Comparison of ENCODE assay signal across 16 cellular contexts in the genomic region with DNA sequence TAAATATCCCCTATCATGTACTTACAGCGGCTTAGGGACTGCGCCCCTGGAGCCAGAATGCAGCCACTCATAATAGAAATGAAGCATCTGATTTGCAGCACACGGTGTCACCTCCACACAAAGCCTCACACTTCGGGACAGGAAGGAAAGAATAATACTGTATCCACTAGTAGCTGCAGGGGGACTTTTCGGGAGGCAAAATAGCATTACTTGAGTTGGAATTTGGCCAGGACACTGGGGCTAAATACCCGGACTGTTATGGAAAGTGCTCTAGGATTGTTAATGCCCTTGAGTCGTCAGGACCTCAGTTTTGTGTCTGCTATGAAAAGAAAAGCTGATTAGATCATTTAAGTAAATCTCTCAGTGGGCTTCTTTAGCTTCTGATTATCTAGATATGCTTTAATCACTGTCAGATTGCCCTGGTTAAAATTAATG.
DNase-seq lines count a peak whose midpoint lies in the region; TF ChIP-seq lines count a peak whose summit lies in the region.
"Had no signal": no experiment of that assay in that cellular context is flagged by ENCODE, and none has a peak within 500 bp of the region (broad histone marks: within the 10 kb centered on the region; RNA-seq: fewer than 3 reads in every experiment).

No MANE protein-coding gene starts in this region.

- H3K36me3 Mint-ChIP-seq in T-helper 2 cell treated with Interferon-gamma antibody and Interleukin-4, amounts not matched to agents 5 μg/mL and 100 μg/mL, for 36 hours (ENCODE audit: low read depth) = no peaks in the 10 kb centered on the region

- no peak overlapping the region for H3K27ac ChIP-seq in parathyroid adenoma
- H3K27ac ChIP-seq: gastroesophageal sphincter, thoracic aorta had no signal

- H2AFZ ChIP-seq in parathyroid adenoma = peak overlapping the region; percentile 30

- peaks cover 8% of the 10 kb centered on the region for H3K4me1 ChIP-seq in parathyroid adenoma
- H3K4me1 ChIP-seq: gastroesophageal sphincter had no signal

- no peak overlapping the region for H3K4me3 ChIP-seq in parathyroid adenoma (ENCODE audit: low read depth, low read length)
- H3K4me3 ChIP-seq: gastroesophageal sphincter, thoracic aorta had no signal

- DNase-seq in NCI-H1417 (lab: John Stamatoyannopoulos, UW) = peak in 2 of 3 experiments; percentile 8 to 71
- no peak for DNase-seq in NCI-H1417 treated with DMSO at 0.1 percent for 48 hours (lab: John Stamatoyannopoulos, UW)
- peak; percentile 70 to 78 for DNase-seq in NCI-H524 (lab: John Stamatoyannopoulos, UW)
- DNase-seq in cerebellar cortex (ENCODE audit: low spot score) = peak; percentile 59
- DNase-seq in activated CD4-positive, CD25-positive, alpha-beta regulatory T cell (lab: John Stamatoyannopoulos, UW) = no peak
- no peak for DNase-seq in T-helper 2 cell
- DNase-seq in T-helper 2 cell treated with Interferon-gamma antibody and Interleukin-4, amounts not matched to agents 5 μg/mL and 100 μg/mL, for 36 hours (ENCODE audit: low spot score) = no peak
- DNase-seq: 8988T; activated CD4-positive, alpha-beta memory T cell treated with anti-CD3 and anti-CD28 coated beads, Interleukin-2, amount 10 ng/mL, durations not matched to agents 7 days and 5 days; DMS79 treated with DMSO at 0.1 percent for 48 hours; NCI-H1694 treated with DMSO at 0.1 percent for 48 hours; stimulated activated CD4-positive, alpha-beta T cell treated with anti-CD3 and anti-CD28 coated beads, Interleukin-2, amount 100 ng/mL, for 48 hours; stimulated activated CD8-positive, alpha-beta memory T cell treated with anti-CD3 and anti-CD28 coated beads, Interleukin-4, amount 100 ng/mL, for 48 hours had no signal

- no peaks in the 10 kb centered on the region for H3K27me3 Mint-ChIP-seq in T-helper 2 cell treated with Interferon-gamma antibody and Interleukin-4, amounts not matched to agents 5 μg/mL and 100 μg/mL, for 36 hours (ENCODE audit: low read depth)
- H3K27me3 Mint-ChIP-seq: activated CD4-positive, alpha-beta memory T cell treated with anti-CD3 and anti-CD28 coated beads, Interleukin-2, amount 10 ng/mL, durations not matched to agents 7 days and 5 days had no signal

- no peak overlapping the region for H3K4me3 Mint-ChIP-seq in T-helper 2 cell treated with Interferon-gamma antibody and Interleukin-4, amounts not matched to agents 5 μg/mL and 100 μg/mL, for 36 hours
- H3K4me3 Mint-ChIP-seq: activated CD4-positive, alpha-beta memory T cell treated with anti-CD3 and anti-CD28 coated beads, Interleukin-2, amount 10 ng/mL, durations not matched to agents 7 days and 5 days had no signal

- no peaks in the 10 kb centered on the region for H3K4me1 Mint-ChIP-seq in T-helper 2 cell treated with Interferon-gamma antibody and Interleukin-4, amounts not matched to agents 5 μg/mL and 100 μg/mL, for 36 hours (ENCODE audit: low read depth)
- H3K4me1 Mint-ChIP-seq: activated CD4-positive, alpha-beta memory T cell treated with anti-CD3 and anti-CD28 coated beads, Interleukin-2, amount 10 ng/mL, durations not matched to agents 7 days and 5 days had no signal

- no peaks in the 10 kb centered on the region for H3K27me3 ChIP-seq in parathyroid adenoma (ENCODE audit: control insufficient read depth, insufficient read depth, low read length)

- TF ChIP-seq CTCF in parathyroid adenoma (IDR thresholded peaks at IDR 0.05) = no peak

- no peak overlapping the region for H3K4me2 ChIP-seq in parathyroid adenoma (ENCODE audit: low read length)

- no peak overlapping the region for H3K9ac ChIP-seq in parathyroid adenoma

- H3K79me2 ChIP-seq in parathyroid adenoma = peaks cover 32% of the 10 kb centered on the region

- H3K9me3 ChIP-seq in parathyroid adenoma (ENCODE audit: control insufficient read depth, low read length) = no peaks in the 10 kb centered on the region
- H3K9me3 ChIP-seq: gastroesophageal sphincter, thoracic aorta had no signal

- no peaks in the 10 kb centered on the region for H3K9me3 Mint-ChIP-seq in T-helper 2 cell treated with Interferon-gamma antibody and Interleukin-4, amounts not matched to agents 5 μg/mL and 100 μg/mL, for 36 hours
- H3K9me3 Mint-ChIP-seq: activated CD4-positive, alpha-beta memory T cell treated with anti-CD3 and anti-CD28 coated beads, Interleukin-2, amount 10 ng/mL, durations not matched to agents 7 days and 5 days had no signal

- no peak overlapping the region for H3K27ac Mint-ChIP-seq in T-helper 2 cell treated with Interferon-gamma antibody and Interleukin-4, amounts not matched to agents 5 μg/mL and 100 μg/mL, for 36 hours
- H3K27ac Mint-ChIP-seq: activated CD4-positive, alpha-beta memory T cell treated with anti-CD3 and anti-CD28 coated beads, Interleukin-2, amount 10 ng/mL, durations not matched to agents 7 days and 5 days had no signal

- H3K36me3 ChIP-seq in parathyroid adenoma (ENCODE audit: control insufficient read depth, insufficient read depth, low read length) = no peaks in the 10 kb centered on the region
- H3K36me3 ChIP-seq: gastroesophageal sphincter, thoracic aorta had no signal

Comparison
In these comparisons a context has a peak if more than half of its experiments do, and no peak if none do; other contexts are left out.
1. DNase-seq: peak in NCI-H1417 (2 of 3), NCI-H524 (2 of 2) and cerebellar cortex (single experiment); none in NCI-H1417 treated with DMSO at 0.1 percent for 48 hours (single experiment), activated CD4-positive, CD25-positive, alpha-beta regulatory T cell (0 of 4), T-helper 2 cell (0 of 5) and T-helper 2 cell treated with Interferon-gamma antibody and Interleukin-4, amounts not matched to agents 5 μg/mL and 100 μg/mL, for 36 hours (single experiment).